1 cellular context compared by ENCODE assay signal in the genomic region with DNA sequence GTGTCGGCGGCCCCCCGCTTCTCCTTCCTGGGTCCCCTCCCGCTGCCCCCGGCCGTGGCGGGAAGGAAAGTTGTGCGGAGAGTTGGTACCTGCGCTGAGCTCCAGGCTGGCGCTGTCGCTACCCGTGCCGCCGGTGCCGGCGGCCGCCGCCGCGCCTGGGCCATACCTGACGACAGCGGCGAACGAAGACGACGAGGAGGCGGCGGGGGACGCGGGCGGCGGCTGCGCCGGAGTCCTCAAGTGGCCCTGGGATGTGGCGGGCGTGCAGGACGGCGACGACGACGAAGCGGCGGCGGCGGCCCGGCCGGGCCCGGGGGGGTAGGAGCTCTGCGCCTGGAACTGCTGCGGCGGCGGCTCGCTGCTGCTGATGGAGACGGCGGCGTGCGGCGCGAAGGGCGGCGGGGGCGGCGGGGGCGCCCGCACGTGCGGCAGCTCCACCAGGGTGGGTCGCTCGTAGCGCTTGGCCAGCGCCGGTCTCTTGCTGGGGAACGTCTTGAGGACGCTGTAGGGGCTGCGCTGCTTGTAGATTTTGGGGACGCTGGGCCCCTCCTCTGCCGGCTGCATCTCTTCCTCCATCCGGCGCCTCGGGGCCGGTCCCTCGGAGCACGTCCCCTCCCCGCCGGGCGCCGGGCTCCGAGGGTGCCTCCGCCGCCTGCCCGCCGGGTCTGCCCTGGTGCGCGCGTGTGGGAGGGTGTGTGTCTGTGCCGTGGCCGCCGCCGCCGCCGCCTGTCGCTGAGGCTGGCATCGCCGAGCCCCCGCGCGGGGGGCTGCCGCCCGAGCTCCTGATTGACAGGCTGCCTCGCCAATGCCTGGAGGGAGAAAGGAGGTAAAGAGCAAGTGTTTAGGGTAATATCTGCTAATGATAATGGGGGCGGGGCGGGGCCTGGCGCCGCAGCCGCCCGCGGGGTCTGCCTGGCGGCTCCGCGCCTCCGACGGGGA.
TF ChIP-seq lines count a peak whose summit lies in the region.

No MANE protein-coding gene starts in this region.

TF ChIP-seq in WTC11, 78 proteins besides CTCF, POLR2A, EP300 and RAD21 (continued from another document):
- TF ChIP-seq, protein P1, sequence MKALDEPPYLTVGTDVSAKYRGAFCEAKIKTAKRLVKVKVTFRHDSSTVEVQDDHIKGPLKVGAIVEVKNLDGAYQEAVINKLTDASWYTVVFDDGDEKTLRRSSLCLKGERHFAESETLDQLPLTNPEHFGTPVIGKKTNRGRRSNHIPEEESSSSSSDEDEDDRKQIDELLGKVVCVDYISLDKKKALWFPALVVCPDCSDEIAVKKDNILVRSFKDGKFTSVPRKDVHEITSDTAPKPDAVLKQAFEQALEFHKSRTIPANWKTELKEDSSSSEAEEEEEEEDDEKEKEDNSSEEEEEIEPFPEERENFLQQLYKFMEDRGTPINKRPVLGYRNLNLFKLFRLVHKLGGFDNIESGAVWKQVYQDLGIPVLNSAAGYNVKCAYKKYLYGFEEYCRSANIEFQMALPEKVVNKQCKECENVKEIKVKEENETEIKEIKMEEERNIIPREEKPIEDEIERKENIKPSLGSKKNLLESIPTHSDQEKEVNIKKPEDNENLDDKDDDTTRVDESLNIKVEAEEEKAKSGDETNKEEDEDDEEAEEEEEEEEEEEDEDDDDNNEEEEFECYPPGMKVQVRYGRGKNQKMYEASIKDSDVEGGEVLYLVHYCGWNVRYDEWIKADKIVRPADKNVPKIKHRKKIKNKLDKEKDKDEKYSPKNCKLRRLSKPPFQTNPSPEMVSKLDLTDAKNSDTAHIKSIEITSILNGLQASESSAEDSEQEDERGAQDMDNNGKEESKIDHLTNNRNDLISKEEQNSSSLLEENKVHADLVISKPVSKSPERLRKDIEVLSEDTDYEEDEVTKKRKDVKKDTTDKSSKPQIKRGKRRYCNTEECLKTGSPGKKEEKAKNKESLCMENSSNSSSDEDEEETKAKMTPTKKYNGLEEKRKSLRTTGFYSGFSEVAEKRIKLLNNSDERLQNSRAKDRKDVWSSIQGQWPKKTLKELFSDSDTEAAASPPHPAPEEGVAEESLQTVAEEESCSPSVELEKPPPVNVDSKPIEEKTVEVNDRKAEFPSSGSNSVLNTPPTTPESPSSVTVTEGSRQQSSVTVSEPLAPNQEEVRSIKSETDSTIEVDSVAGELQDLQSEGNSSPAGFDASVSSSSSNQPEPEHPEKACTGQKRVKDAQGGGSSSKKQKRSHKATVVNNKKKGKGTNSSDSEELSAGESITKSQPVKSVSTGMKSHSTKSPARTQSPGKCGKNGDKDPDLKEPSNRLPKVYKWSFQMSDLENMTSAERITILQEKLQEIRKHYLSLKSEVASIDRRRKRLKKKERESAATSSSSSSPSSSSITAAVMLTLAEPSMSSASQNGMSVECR (CRISPR knock-in tag; IDR thresholded peaks at IDR 0.05; ENCODE audit: borderline replicate concordance): peak; percentile 46; the same call in 1 of the 2 replicates
- no peak for TF ChIP-seq ATF3 (CRISPR knock-in tag; conservative IDR thresholded peaks at IDR 0.05)
- peak; percentile 61 for TF ChIP-seq NFYB (CRISPR knock-in tag; conservative IDR thresholded peaks at IDR 0.05; ENCODE audit: low read depth)
- TF ChIP-seq ESRRA (CRISPR knock-in tag; IDR thresholded peaks at IDR 0.05; ENCODE audit: borderline replicate concordance): peak; percentile 20; the same call in 1 of the 2 replicates
- 0 out of 2 replicates have a peak, but pooled peaks have one; percentile 13 for TF ChIP-seq NFE2L1 (CRISPR knock-in tag; IDR thresholded peaks at IDR 0.05)
- TF ChIP-seq SP1 (CRISPR knock-in tag; conservative IDR thresholded peaks at IDR 0.05): peak; percentile 5; the same call in 1 of the 2 replicates
- peak; percentile 11; the same call in 1 of the 2 replicates for TF ChIP-seq FOXK1 (CRISPR knock-in tag; IDR thresholded peaks at IDR 0.05)
- no peak for TF ChIP-seq HMGA2 (CRISPR knock-in tag; IDR thresholded peaks at IDR 0.05)
- TF ChIP-seq HMGXB4 (CRISPR knock-in tag; IDR thresholded peaks at IDR 0.05): peak; percentile 37
- TF ChIP-seq CREM (CRISPR knock-in tag; IDR thresholded peaks at IDR 0.05): peak; percentile 42; the same call in 1 of the 2 replicates
- TF ChIP-seq ETV6 (CRISPR knock-in tag; IDR thresholded peaks at IDR 0.05): peak; percentile 57; the same call in 1 of the 2 replicates
- TF ChIP-seq FOXP4 (CRISPR knock-in tag; IDR thresholded peaks at IDR 0.05): peak; percentile 20; the same call in 1 of the 2 replicates
- TF ChIP-seq, protein P2, sequence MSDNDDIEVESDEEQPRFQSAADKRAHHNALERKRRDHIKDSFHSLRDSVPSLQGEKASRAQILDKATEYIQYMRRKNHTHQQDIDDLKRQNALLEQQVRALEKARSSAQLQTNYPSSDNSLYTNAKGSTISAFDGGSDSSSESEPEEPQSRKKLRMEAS (CRISPR knock-in tag; IDR thresholded peaks at IDR 0.05): peak; percentile 12; the same call in 1 of the 2 replicates
